17 cellular contexts compared by ENCODE assay signal in the genomic region with DNA sequence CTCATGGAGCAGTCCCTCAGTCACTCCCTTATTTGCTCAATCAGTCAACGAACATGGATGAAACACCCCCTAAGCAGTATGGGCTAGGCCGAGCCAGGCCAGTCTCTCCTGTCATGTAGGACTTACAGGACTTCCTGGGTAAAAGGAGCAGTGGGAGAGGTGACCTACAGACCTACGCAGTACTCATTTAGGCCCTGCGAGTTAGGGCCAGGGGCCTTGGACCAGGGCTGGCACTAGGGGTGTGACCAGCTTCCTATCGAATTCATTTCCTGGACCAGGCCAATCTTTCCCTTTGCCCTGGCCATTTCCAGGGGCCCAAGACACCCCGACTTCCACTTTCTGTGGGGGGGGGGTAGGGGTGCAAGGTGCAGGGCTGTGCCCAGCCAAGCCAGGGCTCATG.
DNase-seq lines count a peak whose midpoint lies in the region; ATAC-seq and TF ChIP-seq lines count a peak whose summit lies in the region.
"Had no signal": no experiment of that assay in that cellular context is flagged by ENCODE, and none has a peak within 500 bp of the region (broad histone marks: within the 10 kb centered on the region; RNA-seq: fewer than 3 reads in every experiment).

No MANE protein-coding gene starts in this region.

- no peak overlapping the region for H4K12ac ChIP-seq in trophoblast cell (ENCODE audit: low read depth, low read length)

- H3K4me1 ChIP-seq in H9 (ENCODE audit: insufficient read depth, low read length) (peaks cover 4% of the 10 kb centered on the region; the same call in 1 of the 2 replicates), trophoblast cell (ENCODE audit: control insufficient read depth in 1 of 2, insufficient read depth in 2 of 2, low read length in 2 of 2) (peaks cover 10 to 16% of the 10 kb centered on the region in 2 experiments), Peyer's patch (peaks cover 0 to 8% (median 0%) of the 10 kb centered on the region in 4 donors), uterus (peaks cover 0 to 7% of the 10 kb centered on the region in 2 donors)
- H3K4me1 ChIP-seq: BE2C had no signal

- H3K4ac ChIP-seq in H9 (ENCODE audit: low read depth, low read length) (no peak overlapping the region), trophoblast cell (ENCODE audit: low read depth, low read length) (no peak overlapping the region)

- intact Hi-C loops in left cardiac atrium (cut with DNase I) (no loop called here), uterus (cut with DNase I; ENCODE audit: low total_unique reads) (no loop called here)

- H3K79me2 ChIP-seq in H9 (ENCODE audit: insufficient read depth, low read length) (no peaks in the 10 kb centered on the region), trophoblast cell (ENCODE audit: control insufficient read depth, insufficient read depth, low read length, poor library complexity) (no peaks in the 10 kb centered on the region)

- H3K9me3 ChIP-seq in H9 (ENCODE audit: control insufficient read depth, low read depth, low read length), result no peaks in the 10 kb centered on the region
- no peaks in the 10 kb centered on the region for H3K9me3 ChIP-seq in trophoblast cell (ENCODE audit: insufficient read depth, low read depth, low read length)
- no peaks in the 10 kb centered on the region for H3K9me3 ChIP-seq in Peyer's patch
- no peaks in the 10 kb centered on the region for H3K9me3 ChIP-seq in uterus
- H3K9me3 ChIP-seq: BE2C, Caco-2 had no signal

- no peak overlapping the region for H2AK5ac ChIP-seq in H9 (ENCODE audit: insufficient read length, low read length)
- H2AK5ac ChIP-seq in trophoblast cell (ENCODE audit: low read length), result no peak overlapping the region

- no peak overlapping the region for H4K5ac ChIP-seq in H9 (ENCODE audit: insufficient read length, low read depth, low read length)

- H3K36me3 ChIP-seq in trophoblast cell (ENCODE audit: control insufficient read depth in 1 of 2, insufficient read depth in 2 of 2, low read length in 2 of 2) (no peaks in the 10 kb centered on the region), Peyer's patch (no peaks in the 10 kb centered on the region), uterus (no peaks in the 10 kb centered on the region)
- H3K36me3 ChIP-seq: BE2C had no signal

- H3K27ac Mint-ChIP-seq in H9, result peak overlapping the region in 1 of 3 experiments; percentile 62; a peak in 1 of 7 replicates
- H3K27ac Mint-ChIP-seq: CD4-positive, CD25-positive, alpha-beta regulatory T cell; CD8-positive, alpha-beta memory T cell had no signal

- no peak for TF ChIP-seq POLR2A in Peyer's patch (IDR thresholded peaks at IDR 0.05)
- TF ChIP-seq POLR2A in uterus (IDR thresholded peaks at IDR 0.05), result no peak

- peaks cover 10% of the 10 kb centered on the region for H3K27me3 Mint-ChIP-seq in H9 (ENCODE audit: low read depth)
- H3K27me3 Mint-ChIP-seq: CD4-positive, CD25-positive, alpha-beta regulatory T cell had no signal

- peaks cover 9 to 29% of the 10 kb centered on the region in 2 experiments for H3K4me1 Mint-ChIP-seq in H9
- H3K4me1 Mint-ChIP-seq: CD4-positive, CD25-positive, alpha-beta regulatory T cell; CD8-positive, alpha-beta memory T cell had no signal

- no peak overlapping the region for H2BK20ac ChIP-seq in H9 (ENCODE audit: low read depth, low read length, poor library complexity, severe bottlenecking)

- H3K36me3 Mint-ChIP-seq in H9 (ENCODE audit: insufficient read depth in 1 of 3, low read depth in 3 of 3), result peaks cover 0 to 10% (median 0%) of the 10 kb centered on the region in 3 experiments; a peak in 3 of 7 replicates
- H3K36me3 Mint-ChIP-seq: CD4-positive, CD25-positive, alpha-beta regulatory T cell; CD8-positive, alpha-beta memory T cell had no signal

- H2BK5ac ChIP-seq in H9 (ENCODE audit: insufficient read length, low read length), result no peak overlapping the region
- no peak overlapping the region for H2BK5ac ChIP-seq in trophoblast cell (ENCODE audit: low read depth, low read length, poor library complexity)

- H4K91ac ChIP-seq in H9 (ENCODE audit: insufficient read length, low read depth, low read length) (no peak overlapping the region), trophoblast cell (ENCODE audit: low read depth, low read length) (peak overlapping the region; percentile 38)

- no peak for ATAC-seq in left cardiac atrium
- ATAC-seq: K562 had no signal

- H3T11ph ChIP-seq in H9 (ENCODE audit: low read length), result no peak overlapping the region

- no peaks in the 10 kb centered on the region for H4K20me1 ChIP-seq in H9 (ENCODE audit: control insufficient read depth, insufficient read depth, insufficient read length)

- no CpG with 5 or more reads among the region's 6 CpGs for WGBS in H9 (ENCODE audit: extremely low coverage, insufficient read length, low lambda C conversion rate)
- WGBS in trophoblast cell (ENCODE audit: extremely low coverage, insufficient coverage, insufficient read length), result no CpG with 5 or more reads among the region's 6 CpGs

- H3K9ac ChIP-seq in H9 (ENCODE audit: extremely low read depth, insufficient read length, low read length) (no peak overlapping the region), trophoblast cell (ENCODE audit: low read length) (no peak overlapping the region)

- DNase-seq in AG08395 (ENCODE audit: low spot score) (peak; percentile 0), H9 (peak; percentile 9), mesenteric fat pad (ENCODE audit: low spot score) (peak; percentile 43), trophoblast cell (no peak), left cardiac atrium (no peak), Peyer's patch (no peak), uterus (no peak)
- DNase-seq: BE2C; C1 segment of cervical spinal cord; Caco-2; CD4-positive, CD25-positive, alpha-beta regulatory T cell; CD8-positive, alpha-beta memory T cell; GDM1; GOT3; H7; IMR-90 had no signal

- H2BK120ac ChIP-seq in H9 (ENCODE audit: low read depth, low read length, poor library complexity, severe bottlenecking) (no peak overlapping the region), trophoblast cell (ENCODE audit: insufficient read depth, low read length, poor library complexity) (no peak overlapping the region)

- no peak overlapping the region for H3K4me3 Mint-ChIP-seq in H9
- H3K4me3 Mint-ChIP-seq: CD4-positive, CD25-positive, alpha-beta regulatory T cell; CD8-positive, alpha-beta memory T cell had no signal

- no peak overlapping the region for H2BK15ac ChIP-seq in H9 (ENCODE audit: low read depth, low read length)

- H3K4me2 ChIP-seq in H9 (ENCODE audit: insufficient read depth, insufficient read length, low read length) (no peak overlapping the region), trophoblast cell (ENCODE audit: low read length) (no peak overlapping the region)

- H3K4me3 ChIP-seq in trophoblast cell (ENCODE audit: low read depth, low read length) (no peak overlapping the region), Peyer's patch (no peak overlapping the region), uterus (no peak overlapping the region)
- H3K4me3 ChIP-seq: K562 had no signal

- TF ChIP-seq CTCF in H9 (conservative IDR thresholded peaks at IDR 0.05) (no peak), Peyer's patch (IDR thresholded peaks at IDR 0.05) (no peak), uterus (IDR thresholded peaks at IDR 0.05) (no peak)

- H3K27ac ChIP-seq in H9 (ENCODE audit: insufficient read length, low read depth, low read length), result no peak overlapping the region
- no peak overlapping the region for H3K27ac ChIP-seq in trophoblast cell (ENCODE audit: low read depth, low read length)
- peak overlapping the region in 1 of 4 donors; percentile 28 for H3K27ac ChIP-seq in Peyer's patch
- H3K27ac ChIP-seq in uterus, result no peak overlapping the region

- H2AFZ ChIP-seq in H9 (ENCODE audit: low read length) (no peak overlapping the region), trophoblast cell (ENCODE audit: insufficient read depth, low read length, poor library complexity) (no peak overlapping the region)

- H3K27me3 ChIP-seq in H9 (ENCODE audit: insufficient read depth, low read length), result no peaks in the 10 kb centered on the region
- no peaks in the 10 kb centered on the region for H3K27me3 ChIP-seq in trophoblast cell (ENCODE audit: insufficient read depth, low read length)
- no peaks in the 10 kb centered on the region for H3K27me3 ChIP-seq in Peyer's patch
- no peaks in the 10 kb centered on the region for H3K27me3 ChIP-seq in uterus
- H3K27me3 ChIP-seq: BE2C had no signal

- H4K8ac ChIP-seq in H9 (replicated peaks; ENCODE audit: insufficient read length, low read depth, low read length), result no peak overlapping the region
- no peak overlapping the region for H4K8ac ChIP-seq in trophoblast cell (ENCODE audit: low read depth, low read length)

- H3K18ac ChIP-seq in H9 (ENCODE audit: insufficient read length, low read depth, low read length) (no peak overlapping the region), trophoblast cell (ENCODE audit: low read length) (no peak overlapping the region)

- peaks cover 72 to 73% of the 10 kb centered on the region in 2 experiments for H3K9me3 Mint-ChIP-seq in H9
- H3K9me3 Mint-ChIP-seq: CD4-positive, CD25-positive, alpha-beta regulatory T cell; CD8-positive, alpha-beta memory T cell had no signal

- H3K79me1 ChIP-seq in H9 (ENCODE audit: insufficient read depth, low read depth, low read length, poor library complexity, severe bottlenecking), result no peaks in the 10 kb centered on the region
- peaks cover 9% of the 10 kb centered on the region for H3K79me1 ChIP-seq in trophoblast cell (ENCODE audit: low read length)

- H3K14ac ChIP-seq in H9 (ENCODE audit: insufficient read depth, low read length) (no peak overlapping the region), trophoblast cell (ENCODE audit: low read length) (no peak overlapping the region)

- H3K56ac ChIP-seq in H9 (ENCODE audit: insufficient read length, low read depth, low read length), result no peak overlapping the region

- H3K23me2 ChIP-seq in H9 (ENCODE audit: insufficient read length, low read depth, low read length, poor library complexity, severe bottlenecking), result no peaks in the 10 kb centered on the region

- no peak overlapping the region for H3K23ac ChIP-seq in H9 (ENCODE audit: insufficient read length, low read depth, low read length)
- H3K23ac ChIP-seq in trophoblast cell (ENCODE audit: low read length), result no peak overlapping the region

- H2BK12ac ChIP-seq in H9 (ENCODE audit: insufficient read length, low read depth, low read length) (no peak overlapping the region), trophoblast cell (ENCODE audit: low read length) (no peak overlapping the region)

Comparison
In these comparisons a context has a peak if more than half of its experiments do, and no peak if none do; other contexts are left out.
1. DNase-seq: peak in AG08395 (single experiment), H9 (single experiment) and mesenteric fat pad (single experiment); none in trophoblast cell (0 of 2), left cardiac atrium (single experiment), Peyer's patch (0 of 3) and uterus (0 of 2).